In genomic region chr7:23721456-23721855, GRCh38 we compare ENCODE assay signal across 22 cellular contexts. TPM values are rescaled to one million over a fixed set of nuclear protein-coding genes. Genes with fewer than 3 reads are reported as not detected.
"Had no signal": no experiment of that assay in that cellular context is flagged by ENCODE, and none has a peak within 500 bp of the region (broad histone marks: within the 10 kb centered on the region; RNA-seq: fewer than 3 reads in every experiment).

No MANE protein-coding gene starts in this region.

- H3K36me3 ChIP-seq: esophagus squamous epithelium, left ventricle myocardium inferior, neutrophil, right lobe of liver, spleen, transverse colon had no signal

- H3K4me1 Mint-ChIP-seq: naive thymus-derived CD8-positive, alpha-beta T cell; stimulated activated memory B cell treated with anti-CD40 and anti-IgM and Interleukin-4, amounts not matched to agents 10 μg/mL and 1 μg/mL and 100 μg/mL, for 72 hours; stimulated activated naive CD8-positive, alpha-beta T cell treated with anti-CD3 and anti-CD28 coated beads, Interleukin-15, amount 100 ng/mL, for 72 hours had no signal

- H3K27ac ChIP-seq: esophagus squamous epithelium, foreskin keratinocyte, left ventricle myocardium inferior, neutrophil, psoas muscle, right lobe of liver, spleen, testis, transverse colon had no signal

- H3K4me3 ChIP-seq: esophagus squamous epithelium, left ventricle myocardium inferior, lung, mucosa of descending colon, psoas muscle, right lobe of liver, spleen, testis, transverse colon had no signal

- H3K9me3 ChIP-seq: esophagus squamous epithelium, left ventricle myocardium inferior, mucosa of descending colon, neutrophil, psoas muscle, right lobe of liver, spleen, testis, transverse colon had no signal

- DNase-seq: cerebellar nuclear complex; esophagus squamous epithelium; foreskin keratinocyte; kidney; left cardiac atrium; left ventricle myocardium inferior; mucosa of descending colon; naive thymus-derived CD8-positive, alpha-beta T cell; psoas muscle; retina; right lobe of liver; spleen; stimulated activated CD4-positive, alpha-beta T cell treated with anti-CD3 and anti-CD28 coated beads, Interleukin-15, amount 100 ng/mL, for 24 hours; stimulated activated CD4-positive, alpha-beta T cell treated with anti-CD3 and anti-CD28 coated beads, Interleukin-1b, Interleukin-23, amount 100 ng/mL, for 48 hours; stimulated activated CD4-positive, alpha-beta T cell treated with anti-CD3 and anti-CD28 coated beads, Interleukin-4, amount 100 ng/mL, for 24 hours; stimulated activated naive CD8-positive, alpha-beta T cell treated with anti-CD3 and anti-CD28 coated beads, Interleukin-15, amount 100 ng/mL, for 72 hours; testis; transverse colon had no signal

- ATAC-seq: foreskin keratinocyte; left cardiac atrium; mucosa of descending colon; naive thymus-derived CD8-positive, alpha-beta T cell; psoas muscle; right lobe of liver; stimulated activated memory B cell treated with anti-CD40 and anti-IgM and Interleukin-4, amounts not matched to agents 10 μg/mL and 1 μg/mL and 100 μg/mL, for 72 hours; stimulated activated naive CD8-positive, alpha-beta T cell treated with anti-CD3 and anti-CD28 coated beads, Interleukin-15, amount 100 ng/mL, for 72 hours had no signal

- H3K27me3 Mint-ChIP-seq: naive thymus-derived CD8-positive, alpha-beta T cell; stimulated activated memory B cell treated with anti-CD40 and anti-IgM and Interleukin-4, amounts not matched to agents 10 μg/mL and 1 μg/mL and 100 μg/mL, for 72 hours; stimulated activated naive CD8-positive, alpha-beta T cell treated with anti-CD3 and anti-CD28 coated beads, Interleukin-15, amount 100 ng/mL, for 72 hours had no signal

- H3K4me1 ChIP-seq: esophagus squamous epithelium, foreskin keratinocyte, left ventricle myocardium inferior, psoas muscle, right lobe of liver, spleen, testis had no signal

- H3K36me3 Mint-ChIP-seq: stimulated activated memory B cell treated with anti-CD40 and anti-IgM and Interleukin-4, amounts not matched to agents 10 μg/mL and 1 μg/mL and 100 μg/mL, for 72 hours had no signal

- H3K27ac Mint-ChIP-seq: dendritic cell treated with granulocyte-macrophage colony-stimulating factor and Interleukin-4, amounts not matched to agents 40 ng/mL and 50 ng/mL, for 4 days; stimulated activated memory B cell treated with anti-CD40 and anti-IgM and Interleukin-4, amounts not matched to agents 10 μg/mL and 1 μg/mL and 100 μg/mL, for 72 hours; stimulated activated naive CD8-positive, alpha-beta T cell treated with anti-CD3 and anti-CD28 coated beads, Interleukin-15, amount 100 ng/mL, for 72 hours had no signal

- H3K4me3 Mint-ChIP-seq: dendritic cell treated with granulocyte-macrophage colony-stimulating factor and Interleukin-4, amounts not matched to agents 40 ng/mL and 50 ng/mL, for 4 days; stimulated activated memory B cell treated with anti-CD40 and anti-IgM and Interleukin-4, amounts not matched to agents 10 μg/mL and 1 μg/mL and 100 μg/mL, for 72 hours; stimulated activated naive CD8-positive, alpha-beta T cell treated with anti-CD3 and anti-CD28 coated beads, Interleukin-15, amount 100 ng/mL, for 72 hours had no signal

- H3K27me3 ChIP-seq: esophagus squamous epithelium, neutrophil, right lobe of liver, spleen, testis, transverse colon had no signal

- H3K9me3 Mint-ChIP-seq: dendritic cell treated with granulocyte-macrophage colony-stimulating factor and Interleukin-4, amounts not matched to agents 40 ng/mL and 50 ng/mL, for 4 days; naive thymus-derived CD8-positive, alpha-beta T cell; stimulated activated memory B cell treated with anti-CD40 and anti-IgM and Interleukin-4, amounts not matched to agents 10 μg/mL and 1 μg/mL and 100 μg/mL, for 72 hours; stimulated activated naive CD8-positive, alpha-beta T cell treated with anti-CD3 and anti-CD28 coated beads, Interleukin-15, amount 100 ng/mL, for 72 hours had no signal

RNA-seq across cellular contexts. Expression of gene STK31, which starts 11.4 kb away (rescaled TPM):
- total RNA-seq: foreskin keratinocyte, left ventricle myocardium inferior had no signal
- polyA plus RNA-seq: naive thymus-derived CD8-positive, alpha-beta T cell had no signal
